Comparison of ENCODE assay signal across 8 cellular contexts in the genomic region with DNA sequence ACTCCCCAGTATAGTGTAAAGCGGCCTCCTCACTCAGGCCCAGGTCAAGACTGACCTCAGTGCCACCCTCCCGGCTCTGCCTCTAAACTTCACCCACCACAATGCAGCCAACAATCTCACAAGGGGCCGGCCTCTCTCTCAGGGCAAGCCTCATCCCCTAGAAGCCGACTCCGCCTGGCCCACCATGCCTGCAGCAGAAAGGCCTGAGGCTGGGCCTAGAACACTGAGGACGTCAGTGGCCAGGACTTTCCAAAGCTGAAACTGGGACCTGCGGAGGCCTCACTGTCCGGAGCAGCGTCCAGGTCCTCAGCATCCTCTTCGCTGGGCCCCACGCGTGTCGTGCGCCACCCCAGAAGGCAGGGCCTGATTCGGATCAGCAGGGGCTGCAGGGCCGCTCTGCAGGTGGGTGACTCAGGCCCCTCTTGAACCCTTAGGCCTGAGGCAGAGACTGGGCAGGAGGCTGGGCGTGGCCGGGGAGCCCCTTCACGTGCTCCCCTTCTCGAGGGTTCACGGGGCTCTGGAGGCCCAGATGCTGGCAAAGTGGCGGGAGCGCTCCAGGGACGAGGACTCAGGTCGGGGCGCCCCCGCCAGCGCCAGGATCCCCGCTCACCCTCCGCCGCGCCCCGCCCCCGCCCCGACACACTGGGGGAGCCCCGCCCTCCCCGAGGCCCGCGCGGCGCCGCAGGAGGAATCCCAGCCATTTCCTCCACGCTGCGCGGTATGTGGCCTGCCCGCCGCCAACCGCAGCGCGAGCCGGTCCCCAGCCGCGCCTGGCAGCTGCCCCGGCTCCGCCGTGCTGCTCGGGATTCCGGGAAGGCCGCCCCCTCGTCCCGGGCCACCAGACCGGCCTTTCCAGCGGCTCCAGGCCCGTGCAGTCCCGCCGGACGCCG. TPM values are rescaled to one million over a fixed set of nuclear protein-coding genes. Genes with fewer than 3 reads are reported as not detected.
A peak's percentile ranks its signal among the peaks of the same experiment; 100 is the strongest.
DNase-seq lines count a peak whose midpoint lies in the region; ATAC-seq and TF ChIP-seq lines count a peak whose summit lies in the region.

No MANE protein-coding gene starts in this region.

- TF ChIP-seq POLR2A in prostate gland (IDR thresholded peaks at IDR 0.05), result no peak

- H3K9me3 ChIP-seq in prostate gland, result no peaks in the 10 kb centered on the region

- H3K27ac ChIP-seq in prostate gland, result peak overlapping the region; percentile 47 to 68

- intact Hi-C loops in head of caudate nucleus (cut with DNase I) (loop anchor here (5.0 kb wide), 1 partner anchor 66 kb away; a partner anchor contains a TSS), prostate gland (cut with DNase I) (no loop called here)

- no peaks in the 10 kb centered on the region for H3K4me1 ChIP-seq in prostate gland (replicated peaks)

- H3K27me3 ChIP-seq in prostate gland (replicated peaks; ENCODE audit: insufficient read depth), result no peaks in the 10 kb centered on the region

- no peaks in the 10 kb centered on the region for H3K36me3 ChIP-seq in prostate gland

- no peak for ATAC-seq in GM18868 (IDR thresholded peaks at IDR 0.05; ENCODE audit: unreplicated experiment)

- DNase-seq in NCI-H1417 (lab: John Stamatoyannopoulos, UW) (peak in 2 of 3 experiments; percentile 42 to 45), NCI-H1417 treated with DMSO at 0.1 percent for 48 hours (lab: John Stamatoyannopoulos, UW) (no peak), head of caudate nucleus (peak in 37 of 42 donors; percentile 32 to 76 (median 54)), prostate gland (ENCODE audit: low spot score) (no peak), NK-92 (lab: John Stamatoyannopoulos, UW; ENCODE audit: unreplicated experiment) (no peak), HuH-7.5 (ENCODE audit: low spot score) (no peak)
- DNase-seq in activated naive CD4-positive, alpha-beta T cell (lab: John Stamatoyannopoulos, UW), result peak; percentile 5 to 58 (median 24)

- 66% methylated on average over 26 of the region's 68 CpGs for WGBS in prostate gland

- TF ChIP-seq CTCF in prostate gland (IDR thresholded peaks at IDR 0.05), result no peak

- peak overlapping the region; percentile 35 for H3K4me3 ChIP-seq in prostate gland

RNA-seq across cellular contexts. Expression of a gene that starts 53.1 kb away (rescaled TPM):
- total RNA-seq in prostate gland, result 10 to 100 TPM; 11.1 to 61.4 TPM

Comparison
In these comparisons a context has a peak if more than half of its experiments do, and no peak if none do; other contexts are left out.
1. DNase-seq: peak in NCI-H1417 (2 of 3), activated naive CD4-positive, alpha-beta T cell (4 of 4) and head of caudate nucleus (37 of 42); none in NCI-H1417 treated with DMSO at 0.1 percent for 48 hours (single experiment), prostate gland (single experiment), NK-92 (single experiment) and HuH-7.5 (single experiment).